17 cellular contexts compared by ENCODE assay signal in genomic region chr2:226721541-226721940, GRCh38.
DNase-seq lines count a peak whose midpoint lies in the region; ATAC-seq and TF ChIP-seq lines count a peak whose summit lies in the region.
"Had no signal": no experiment of that assay in that cellular context is flagged by ENCODE, and none has a peak within 500 bp of the region (broad histone marks: within the 10 kb centered on the region; RNA-seq: fewer than 3 reads in every experiment).

No MANE protein-coding gene starts in this region.

- H3K4me3 ChIP-seq in endodermal cell (ENCODE audit: low read length): no peak overlapping the region
- H3K4me3 ChIP-seq in right cardiac atrium (ENCODE audit: low read length): no peak overlapping the region
- no peak overlapping the region for H3K4me3 ChIP-seq in testis

- H3K9ac ChIP-seq in endodermal cell (ENCODE audit: extremely low read depth, low read length, poor library complexity, severe bottlenecking): no peak overlapping the region
- H3K9ac ChIP-seq: KMS-11 had no signal

- ATAC-seq in right cardiac atrium (peak in 1 of 2 donors; percentile 35), GM21360 (IDR thresholded peaks at IDR 0.05; ENCODE audit: unreplicated experiment) (no peak)
- ATAC-seq: esophagus mucosa, left lobe of liver had no signal

- no peaks in the 10 kb centered on the region for H3K27me3 ChIP-seq in endodermal cell (ENCODE audit: control insufficient read depth, insufficient read depth, low read length, poor library complexity, severe bottlenecking)
- no peaks in the 10 kb centered on the region for H3K27me3 ChIP-seq in right cardiac atrium (ENCODE audit: control insufficient read depth, insufficient read depth)
- no peaks in the 10 kb centered on the region for H3K27me3 ChIP-seq in testis

- no peak overlapping the region for H3K27ac ChIP-seq in endodermal cell (ENCODE audit: low read depth, low read length)
- H3K27ac ChIP-seq in right cardiac atrium (ENCODE audit: low read length): no peak overlapping the region
- no peak overlapping the region for H3K27ac ChIP-seq in testis
- H3K27ac ChIP-seq: KMS-11 had no signal

- no peaks in the 10 kb centered on the region for H3K9me3 Mint-ChIP-seq in endodermal cell

- H3K36me3 ChIP-seq in endodermal cell (ENCODE audit: control insufficient read depth, insufficient read depth, low read length) (no peaks in the 10 kb centered on the region), testis (ENCODE audit: low read depth, missing control alignments) (no peaks in the 10 kb centered on the region)

- peaks cover 20% of the 10 kb centered on the region for H3K4me1 Mint-ChIP-seq in endodermal cell

- no peaks in the 10 kb centered on the region for H3K36me3 Mint-ChIP-seq in endodermal cell (ENCODE audit: low read depth)

- WGBS in endodermal cell (ENCODE audit: insufficient coverage in 1 of 2, insufficient read length in 1 of 2), 2 experiments: 82 to 94% methylated on average over 3 to 5 of the region's 5 CpGs
- WGBS in right cardiac atrium: 36% methylated on average over 5 of the region's 5 CpGs
- WGBS in testis, 2 donors: 29 to 32% methylated on average over 3 to 5 of the region's 5 CpGs

- no peak overlapping the region for H3K4me3 Mint-ChIP-seq in endodermal cell

- no peak overlapping the region for H3K27ac Mint-ChIP-seq in endodermal cell

- TF ChIP-seq POLR2A in testis (IDR thresholded peaks at IDR 0.05): no peak

- H3K9me3 ChIP-seq in endodermal cell (ENCODE audit: control insufficient read depth, low read length) (no peaks in the 10 kb centered on the region), right cardiac atrium (ENCODE audit: control insufficient read depth, low read length) (no peaks in the 10 kb centered on the region), testis (no peaks in the 10 kb centered on the region)

- H3K4me1 ChIP-seq in endodermal cell (ENCODE audit: control insufficient read depth, insufficient read depth, low read length) (peaks cover 5% of the 10 kb centered on the region), right cardiac atrium (ENCODE audit: control insufficient read depth, insufficient read depth, low read length) (peaks cover 2% of the 10 kb centered on the region), testis (peaks cover 6% of the 10 kb centered on the region)

- no peak for TF ChIP-seq CTCF in endodermal cell (conservative IDR thresholded peaks at IDR 0.05)
- no peak for TF ChIP-seq CTCF in testis (IDR thresholded peaks at IDR 0.05)

- intact Hi-C loops in right cardiac atrium (cut with DNase I): loop anchor here in 1 of 4 donors (10.0 kb wide), 2 partner anchors 57 to 73 kb away; partner anchors contain the start of gene IRS1
- intact Hi-C loops in testis (cut with DNase I; ENCODE audit: low total_unique reads): loop anchor here (10.0 kb wide), 1 partner anchor 73 kb away; the partner anchor contains the start of gene IRS1

- peaks cover 2% of the 10 kb centered on the region for H3K27me3 Mint-ChIP-seq in endodermal cell (ENCODE audit: insufficient read depth)

- peak; percentile 26 for DNase-seq in NCI-H2171 treated with DMSO at 0.1 percent for 48 hours (lab: John Stamatoyannopoulos, UW)
- no peak for DNase-seq in NCI-H2171 (lab: John Stamatoyannopoulos, UW)
- DNase-seq in endodermal cell: peak; percentile 51
- DNase-seq in right cardiac atrium: peak; percentile 47 to 83 (median 75)
- peak; percentile 68 for DNase-seq in testis
- no peak for DNase-seq in GM19240 (ENCODE audit: insufficient read length, low spot score)
- no peak for DNase-seq in T-helper 9 cell
- DNase-seq: 8988T; activated CD4-positive, alpha-beta T cell treated with anti-CD3 and anti-CD28 coated beads for 1 hour; activated naive CD4-positive, alpha-beta T cell; DND-41; NCI-H1105; stimulated activated naive CD4-positive, alpha-beta T cell treated with Interleukin-2 at 50 U/mL for 16 hours had no signal

Comparison
In these comparisons a context has a peak if more than half of its experiments do, and no peak if none do; other contexts are left out.
1. DNase-seq: peak in NCI-H2171 treated with DMSO at 0.1 percent for 48 hours (single experiment), endodermal cell (single experiment), right cardiac atrium (3 of 3) and testis (single experiment); none in NCI-H2171 (single experiment), GM19240 (single experiment) and T-helper 9 cell (single experiment).